7 cellular contexts compared by ENCODE assay signal in genomic region chr17:44970136-44970737, GRCh38.
DNase-seq lines count a peak whose midpoint lies in the region; ATAC-seq and TF ChIP-seq lines count a peak whose summit lies in the region.

No MANE protein-coding gene starts in this region.

- no peak for TF ChIP-seq CTCF in GM10266 (IDR thresholded peaks at IDR 0.05; ENCODE audit: control insufficient read depth, insufficient read depth, low read depth, missing control alignments)
- TF ChIP-seq CTCF in OCI-LY3 (IDR thresholded peaks at IDR 0.05; ENCODE audit: low read depth, low read length) = no peak
- TF ChIP-seq CTCF in GM20000 (IDR thresholded peaks at IDR 0.05; ENCODE audit: extremely low read depth, missing control alignments) = no peak

- ATAC-seq in GM18520 (IDR thresholded peaks at IDR 0.05; ENCODE audit: unreplicated experiment) = no peak

- no peaks in the 10 kb centered on the region for H4K20me1 ChIP-seq in OCI-LY3 (ENCODE audit: insufficient read depth, low read length)

- 0 out of 2 replicates have a peak, but pooled peaks cover 5% of the 10 kb centered on the region for H3K27me3 ChIP-seq in OCI-LY3 (ENCODE audit: low read depth, low read length)
- H3K27me3 ChIP-seq in mucosa of stomach (ENCODE audit: control insufficient read depth, insufficient read depth, low read length) = peaks cover 65% of the 10 kb centered on the region

- H3K4me3 ChIP-seq in OCI-LY3 (ENCODE audit: low read length) (peak overlapping the region; percentile 84), mucosa of stomach (ENCODE audit: low read length) (no peak overlapping the region)

- H3K9me3 ChIP-seq in OCI-LY3 (ENCODE audit: insufficient read depth, low read length) (no peaks in the 10 kb centered on the region), mucosa of stomach (ENCODE audit: control insufficient read depth, low read length) (no peaks in the 10 kb centered on the region)

- no peak overlapping the region for H3K27ac ChIP-seq in OCI-LY3 (ENCODE audit: low read length)

- H3K4me1 ChIP-seq in OCI-LY3 (ENCODE audit: low read length) (no peaks in the 10 kb centered on the region), mucosa of stomach (ENCODE audit: control insufficient read depth, insufficient read depth, low read length) (peaks cover 26% of the 10 kb centered on the region)

- peak; percentile 50 for DNase-seq in GM10266 (ENCODE audit: extremely low spot score)
- DNase-seq in ecto neural progenitor cell (ENCODE audit: low spot score) = peak; percentile 81
- DNase-seq in central memory CD4-positive, alpha-beta T cell = no peak
- no peak for DNase-seq in GM20000 (ENCODE audit: low spot score)

- H3K4me2 ChIP-seq in OCI-LY3 (ENCODE audit: low read length) = peak overlapping the region; percentile 57

- H3K9ac ChIP-seq in OCI-LY3 (ENCODE audit: low read length) = peak overlapping the region; percentile 55; the same call in 1 of the 2 replicates
- H3K9ac ChIP-seq in mucosa of stomach (ENCODE audit: low read length) = peak overlapping the region; percentile 1

- peak overlapping the region; percentile 73 for H2AFZ ChIP-seq in OCI-LY3 (ENCODE audit: low read depth, low read length)

- no peaks in the 10 kb centered on the region for H3K36me3 ChIP-seq in OCI-LY3 (replicated peaks; ENCODE audit: low read depth, low read length)
- H3K36me3 ChIP-seq in mucosa of stomach (ENCODE audit: control insufficient read depth, insufficient read depth, low read length) = no peaks in the 10 kb centered on the region

- H3K79me2 ChIP-seq in OCI-LY3 (ENCODE audit: low read length) = no peaks in the 10 kb centered on the region

Comparison
In these comparisons a context has a peak if more than half of its experiments do, and no peak if none do; other contexts are left out.
1. DNase-seq: peak in GM10266 (single experiment) and ecto neural progenitor cell (single experiment); none in central memory CD4-positive, alpha-beta T cell (single experiment) and GM20000 (single experiment).